ENCODE assay signal across 8 cellular contexts in genomic region chr22:35631597-35631996, GRCh38. TPM values are rescaled to one million over a fixed set of nuclear protein-coding genes. Genes with fewer than 3 reads are reported as not detected.
DNase-seq lines count a peak whose midpoint lies in the region; ATAC-seq, FAIRE-seq and TF ChIP-seq lines count a peak whose summit lies in the region.

No MANE protein-coding gene starts in this region.

- intact Hi-C loops in OCI-LY7 (cut with micrococcal nuclease; ENCODE audit: unreplicated experiment) (loop anchor here (2.0 kb wide), 1 partner anchor 97 kb away; no protein-coding TSS in a partner anchor), MCF 10A (cut with micrococcal nuclease) (loop anchor here (5.0 kb wide), 1 partner anchor 131 kb away; no protein-coding TSS in a partner anchor), natural killer cell (cut with micrococcal nuclease) (loop anchor here (2.0 kb wide), 1 partner anchor 289 kb away; no protein-coding TSS in a partner anchor)

- H3K36me3 ChIP-seq in OCI-LY7 (ENCODE audit: insufficient read depth, low read length), result no peaks in the 10 kb centered on the region; the same call in 1 of the 2 replicates

- no peak overlapping the region for H3K4me3 ChIP-seq in AG09309 (ENCODE audit: control insufficient read depth, low read depth, low read length)
- no peak overlapping the region for H3K4me3 ChIP-seq in OCI-LY7 (ENCODE audit: low read depth, low read length, poor library complexity, severe bottlenecking)

- no peaks in the 10 kb centered on the region for H4K20me1 ChIP-seq in OCI-LY7 (ENCODE audit: insufficient read depth, low read length)

- peaks cover 41% of the 10 kb centered on the region for H3K4me1 ChIP-seq in OCI-LY7 (ENCODE audit: insufficient read depth, low read length, poor library complexity, severe bottlenecking)

- TF ChIP-seq POLR2A in GM12891 (IDR thresholded peaks at IDR 0.05; ENCODE audit: low read depth, low read length), result no peak

- ATAC-seq in natural killer cell (peak; percentile 40 to 58 (median 58)), GM21526 (IDR thresholded peaks at IDR 0.05; ENCODE audit: low FRiP score, unreplicated experiment) (no peak)

- H2AFZ ChIP-seq in OCI-LY7 (ENCODE audit: low read length), result no peak overlapping the region

- H3K36me3 Mint-ChIP-seq in MCF 10A (ENCODE audit: insufficient read depth, unreplicated experiment), result no peaks in the 10 kb centered on the region
- no peaks in the 10 kb centered on the region for H3K36me3 Mint-ChIP-seq in natural killer cell

- H3K4me2 ChIP-seq in OCI-LY7 (ENCODE audit: low read length), result no peak overlapping the region

- no peaks in the 10 kb centered on the region for H3K79me2 ChIP-seq in OCI-LY7 (ENCODE audit: insufficient read depth, low read depth, low read length)

- POLR2A ChIA-PET in OCI-LY7 (lab: Charles Lee), result interaction anchor here (0.6 to 1.5 kb wide), 4 partner anchors 11 to 122 kb away, joined by 3 to 4 read pairs (median 3); partner anchors contain the start of gene APOL6
- POLR2A ChIA-PET in MCF 10A (lab: Yijun Ruan, JAX), result no interaction called here

- H3K9me2 ChIP-seq in OCI-LY7 (ENCODE audit: insufficient read depth, low read length), result no peaks in the 10 kb centered on the region

- DNase-seq in AG09309 (ENCODE audit: low read depth), result no peak
- peak; percentile 37 for DNase-seq in GM12891 (ENCODE audit: insufficient read length, low spot score)
- DNase-seq in OCI-LY7 (ENCODE audit: low spot score), result peak; percentile 79
- peak; percentile 72 for DNase-seq in MCF 10A (ENCODE audit: unreplicated experiment)
- DNase-seq in natural killer cell, result no peak
- DNase-seq in dedifferentiated amniotic fluid mesenchymal stem cell (ENCODE audit: extremely low spot score), result no peak
- DNase-seq in T1000 (lab: John Stamatoyannopoulos, UW), result no peak

- H3K4me1 Mint-ChIP-seq in MCF 10A (ENCODE audit: insufficient read depth, unreplicated experiment) (peaks cover 38% of the 10 kb centered on the region), natural killer cell (peaks cover 14 to 38% of the 10 kb centered on the region in 2 donors)

- CTCF ChIA-PET in OCI-LY7 (lab: Charles Lee; ENCODE audit: unreplicated experiment), result no interaction called here
- CTCF ChIA-PET in MCF 10A (lab: Yijun Ruan, JAX), result interaction anchor here (0.6 to 2.7 kb wide), 11 partner anchors 17 to 493 kb away, joined by 3 to 9 read pairs (median 3); partner anchors contain the start of gene APOL6

- BruUV-seq in OCI-LY7 (replicated peaks; lab: Mats Ljungman, UMichigan) (no TSS peak), MCF 10A (replicated peaks; lab: Mats Ljungman, UMichigan) (no TSS peak)

- no peak overlapping the region for H3K4me3 Mint-ChIP-seq in MCF 10A (ENCODE audit: unreplicated experiment)
- peak overlapping the region; percentile 28 for H3K4me3 Mint-ChIP-seq in natural killer cell

- no peak overlapping the region for H3K27ac ChIP-seq in OCI-LY7 (ENCODE audit: low read depth, low read length, poor library complexity, severe bottlenecking)

- FAIRE-seq in GM12891 (lab: Jason Lieb, UNC), result peak; percentile 80

- TF ChIP-seq CTCF in AG09309 (IDR thresholded peaks at IDR 0.05; ENCODE audit: control insufficient read depth, insufficient read depth, low read depth, low read length, missing control alignments), result peak; percentile 54
- peak; percentile 97 for TF ChIP-seq CTCF in OCI-LY7 (conservative IDR thresholded peaks at IDR 0.05; ENCODE audit: low read length)
- peak; percentile 62 for TF ChIP-seq CTCF in MCF 10A (IDR thresholded peaks at IDR 0.05; ENCODE audit: unreplicated experiment)
- peak; percentile 46 for TF ChIP-seq CTCF in natural killer cell (IDR thresholded peaks at IDR 0.05)

- no peaks in the 10 kb centered on the region for H3K9me3 ChIP-seq in OCI-LY7 (ENCODE audit: low read length)

- H3K27me3 Mint-ChIP-seq in MCF 10A (ENCODE audit: insufficient read depth, unreplicated experiment) (no peaks in the 10 kb centered on the region), natural killer cell (ENCODE audit: low read depth in 2 of 2) (no peaks in the 10 kb centered on the region)

- H3K27ac Mint-ChIP-seq in MCF 10A (ENCODE audit: low read depth, unreplicated experiment), result no peak overlapping the region
- no peak overlapping the region for H3K27ac Mint-ChIP-seq in natural killer cell

- H3K9me3 Mint-ChIP-seq in MCF 10A (ENCODE audit: unreplicated experiment) (no peaks in the 10 kb centered on the region), natural killer cell (no peaks in the 10 kb centered on the region)

TF ChIP-seq in GM12891, 5 proteins besides CTCF, POLR2A, EP300 and RAD21:
- TF ChIP-seq PAX5 (IDR thresholded peaks at IDR 0.05; ENCODE audit: insufficient read depth, low read length, severe bottlenecking), result no peak
- no peak for TF ChIP-seq POLR2AphosphoS5 (IDR thresholded peaks at IDR 0.05; ENCODE audit: low read depth, low read length)
- no peak for TF ChIP-seq SPI1 (IDR thresholded peaks at IDR 0.05; ENCODE audit: low read depth, low read length)
- TF ChIP-seq TAF1 (IDR thresholded peaks at IDR 0.05; ENCODE audit: low read depth, low read length), result no peak
- no peak for TF ChIP-seq POU2F2 (IDR thresholded peaks at IDR 0.05; ENCODE audit: low read depth, low read length)

RNA-seq across cellular contexts. Expression of gene MB, which starts 14.5 kb away (rescaled TPM):
- 0.23 TPM for polyA plus RNA-seq in GM12891 (2012; ENCODE audit: low read depth, missing spikeins)
- not detected in 2 replicates for total RNA-seq in OCI-LY7 (2014; rRNA removed; shearing (Covaris generic))
- total RNA-seq in OCI-LY7 (2022) (not detected in 2 replicates), MCF 10A (2022) (not detected in 2 replicates), natural killer cell (not detected)

RNA-seq across cellular contexts. Expression of gene APOL6, which starts 16.6 kb away (rescaled TPM):
- 3.2 TPM for polyA plus RNA-seq in GM12891 (2012; ENCODE audit: low read depth, missing spikeins)
- 27.8 and 28.8 TPM in 2 replicates for total RNA-seq in OCI-LY7 (2014; rRNA removed; shearing (Covaris generic))
- total RNA-seq in OCI-LY7 (2022) (22.0 and 22.1 TPM in 2 replicates), MCF 10A (2022) (7.2 and 9.6 TPM in 2 replicates), natural killer cell (100 to 1,000 TPM; 116 to 138 (median 122) TPM)

Comparison
In these comparisons a context has a peak if more than half of its experiments do, and no peak if none do; other contexts are left out.
1. DNase-seq: peak in GM12891 (single experiment), OCI-LY7 (single experiment) and MCF 10A (single experiment); none in AG09309 (single experiment), natural killer cell (single experiment), dedifferentiated amniotic fluid mesenchymal stem cell (single experiment) and T1000 (single experiment).
2. CTCF ChIP-seq: peak in every context shown above with its lines; median percentile 97 in OCI-LY7; 62 in MCF 10A; 54 in AG09309; 46 in natural killer cell.